ENCODE assay signal across 11 cellular contexts in the genomic region with DNA sequence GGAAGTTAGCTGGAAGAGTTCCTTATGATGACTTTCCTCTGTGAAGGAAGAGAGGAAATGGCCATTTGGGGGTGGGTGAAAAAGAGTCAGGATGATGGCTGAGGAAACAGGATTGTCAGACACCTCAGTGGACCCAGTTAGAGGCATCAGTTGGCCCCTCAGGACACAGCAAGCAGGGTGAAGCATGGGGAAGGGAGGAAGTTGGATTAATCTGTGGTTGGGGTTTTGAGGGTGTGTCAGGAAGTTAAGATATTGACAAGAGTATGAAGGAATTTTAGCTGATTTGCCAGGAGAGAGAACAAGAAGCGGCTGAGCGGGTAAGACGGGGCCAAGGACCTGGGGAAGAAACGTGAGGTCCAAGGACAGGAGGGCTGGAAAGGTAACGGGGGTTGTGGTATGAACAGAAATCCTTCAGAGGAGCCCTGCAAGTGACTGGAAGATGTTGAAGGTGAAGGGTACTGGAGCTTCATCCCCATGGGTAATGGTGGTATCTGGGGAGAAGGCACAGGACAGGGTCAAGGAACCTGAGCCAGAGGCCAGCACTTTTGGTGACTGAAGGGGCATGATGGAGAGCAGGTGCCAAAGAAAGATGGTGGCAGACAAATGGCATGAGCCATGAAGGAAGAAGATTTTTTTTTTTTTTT. TPM values are rescaled to one million over a fixed set of nuclear protein-coding genes. Genes with fewer than 3 reads are reported as not detected.
DNase-seq lines count a peak whose midpoint lies in the region; ATAC-seq and TF ChIP-seq lines count a peak whose summit lies in the region.
"Had no signal": no experiment of that assay in that cellular context is flagged by ENCODE, and none has a peak within 500 bp of the region (broad histone marks: within the 10 kb centered on the region; RNA-seq: fewer than 3 reads in every experiment).

No MANE protein-coding gene starts in this region.

- intact Hi-C loops in left colon (cut with DNase I, micrococcal nuclease) = no loop called here

- H4K20me1 ChIP-seq in DND-41 (ENCODE audit: insufficient read depth, low read length) = peaks cover 7% of the 10 kb centered on the region; the same call in 1 of the 2 replicates
- H4K20me1 ChIP-seq in MM.1S (ENCODE audit: insufficient read depth, low read length) = no peaks in the 10 kb centered on the region; the same call in 1 of the 2 replicates
- H4K20me1 ChIP-seq in osteoblast (ENCODE audit: insufficient read depth, low read length) = peaks cover 33% of the 10 kb centered on the region

- no peak for ATAC-seq in DND-41 (ENCODE audit: insufficient read depth, low read depth)
- ATAC-seq in GM21515 (IDR thresholded peaks at IDR 0.05; ENCODE audit: unreplicated experiment) = no peak
- no peak for ATAC-seq in left colon

- no peaks in the 10 kb centered on the region for H3K9me2 ChIP-seq in MM.1S (replicated peaks; ENCODE audit: insufficient read depth, low read length)

- H3K27ac ChIP-seq in DND-41 (ENCODE audit: low read length) (peak overlapping the region; percentile 50; the same call in 1 of the 2 replicates), MM.1S (ENCODE audit: low read length) (no peak overlapping the region), osteoblast (ENCODE audit: low read depth, low read length) (no peak overlapping the region)
- H3K27ac ChIP-seq: suprapubic skin had no signal

- H3K27me3 ChIP-seq in DND-41 (ENCODE audit: insufficient read depth, low read length, poor library complexity) (no peaks in the 10 kb centered on the region), MM.1S (replicated peaks; ENCODE audit: insufficient read depth, low read length) (no peaks in the 10 kb centered on the region), adipocyte (replicated peaks; ENCODE audit: control insufficient read depth, insufficient read depth, low read length) (no peaks in the 10 kb centered on the region), osteoblast (ENCODE audit: insufficient read depth, low read length) (no peaks in the 10 kb centered on the region)
- H3K27me3 ChIP-seq: suprapubic skin had no signal

- H3K79me2 ChIP-seq in DND-41 (ENCODE audit: insufficient read depth, low read length) = peaks cover 37% of the 10 kb centered on the region
- peaks cover 67% of the 10 kb centered on the region for H3K79me2 ChIP-seq in MM.1S (ENCODE audit: low read length)
- peaks cover 63% of the 10 kb centered on the region for H3K79me2 ChIP-seq in osteoblast (ENCODE audit: insufficient read depth, low read length)

- H3K4me2 ChIP-seq in DND-41 (ENCODE audit: insufficient read depth, low read length) (peak overlapping the region; percentile 86), MM.1S (ENCODE audit: low read depth, low read length) (peak overlapping the region; percentile 16; the same call in 1 of the 2 replicates), osteoblast (ENCODE audit: insufficient read depth, low read length) (peak overlapping the region; percentile 62)

- peaks cover 25% of the 10 kb centered on the region for H3F3A ChIP-seq in MM.1S (ENCODE audit: insufficient read depth, low read length)

- no peak for TF ChIP-seq CTCF in DND-41 (IDR thresholded peaks at IDR 0.05; ENCODE audit: borderline replicate concordance, extremely low read depth, low read length, poor library complexity, severe bottlenecking)
- no peak for TF ChIP-seq CTCF in MM.1S (IDR thresholded peaks at IDR 0.05; ENCODE audit: low read length)
- TF ChIP-seq CTCF in osteoblast (IDR thresholded peaks at IDR 0.05; ENCODE audit: extremely low read depth, low read depth, low read length) = no peak

- H3K4me3 ChIP-seq in DND-41 (ENCODE audit: low read depth in 1 of 2, low read length in 2 of 2) (peak overlapping the region in 1 of 2 experiments; percentile 2; a peak in 1 of 4 replicates), MM.1S (ENCODE audit: low read length) (no peak overlapping the region), adipocyte (ENCODE audit: low read length) (peak overlapping the region; percentile 93), osteoblast (ENCODE audit: insufficient read depth, low read length) (peak overlapping the region; percentile 32)
- H3K4me3 ChIP-seq: lung, suprapubic skin had no signal

- H3K36me3 ChIP-seq in DND-41 (ENCODE audit: insufficient read depth, low read length) (peaks cover 22% of the 10 kb centered on the region), MM.1S (replicated peaks; ENCODE audit: insufficient read depth, low read length) (peaks cover 7% of the 10 kb centered on the region; the same call in 1 of the 2 replicates), adipocyte (ENCODE audit: control insufficient read depth, insufficient read depth, low read length, severe bottlenecking) (peaks cover 14% of the 10 kb centered on the region), osteoblast (ENCODE audit: insufficient read depth, low read length) (peaks cover 22% of the 10 kb centered on the region)

- H3K9me3 ChIP-seq in DND-41 (ENCODE audit: insufficient read depth, low read length, severe bottlenecking) = no peaks in the 10 kb centered on the region
- no peaks in the 10 kb centered on the region for H3K9me3 ChIP-seq in MM.1S (replicated peaks; ENCODE audit: insufficient read depth, low read length)
- no peaks in the 10 kb centered on the region for H3K9me3 ChIP-seq in adipocyte (ENCODE audit: control insufficient read depth, low read length)
- H3K9me3 ChIP-seq in osteoblast (ENCODE audit: low read depth, low read length) = no peaks in the 10 kb centered on the region
- H3K9me3 ChIP-seq: suprapubic skin had no signal

- DNase-seq in DND-41 (peak; percentile 3), MM.1S (no peak), adipocyte (ENCODE audit: low read depth) (no peak), osteoblast (ENCODE audit: insufficient read length, low spot score, missing footprints) (no peak), left colon (no peak), hepatic stellate cell (ENCODE audit: low spot score) (no peak)
- DNase-seq: NCI-H2029; stimulated activated CD4-positive, alpha-beta T cell treated with anti-CD3 and anti-CD28 coated beads, Interleukin-15, amount 100 ng/mL, for 24 hours had no signal

- H3K4me1 ChIP-seq in DND-41 (ENCODE audit: insufficient read depth, low read length) = peaks cover 35% of the 10 kb centered on the region
- H3K4me1 ChIP-seq in MM.1S (ENCODE audit: low read length) = peaks cover 18% of the 10 kb centered on the region
- H3K4me1 ChIP-seq in adipocyte (ENCODE audit: control insufficient read depth, insufficient read depth, low read length) = peaks cover 44% of the 10 kb centered on the region
- H3K4me1 ChIP-seq in osteoblast (ENCODE audit: insufficient read depth, low read length) = peaks cover 39% of the 10 kb centered on the region

- H3K9ac ChIP-seq in DND-41 (ENCODE audit: low read depth, low read length) = no peak overlapping the region
- no peak overlapping the region for H3K9ac ChIP-seq in MM.1S (ENCODE audit: low read length)
- no peak overlapping the region for H3K9ac ChIP-seq in adipocyte (ENCODE audit: low read length)

- no peak overlapping the region for H2AFZ ChIP-seq in DND-41 (ENCODE audit: low read depth, low read length)
- H2AFZ ChIP-seq in MM.1S (ENCODE audit: low read length) = no peak overlapping the region
- no peak overlapping the region for H2AFZ ChIP-seq in osteoblast (ENCODE audit: low read length)

RNA-seq across cellular contexts. Expression of a gene that starts 2.7 kb away (rescaled TPM):
- 6.5 and 8.3 TPM in 2 replicates for total RNA-seq in osteoblast
- total RNA-seq in left colon = 10 to 100 TPM; 11.7 to 17.4 TPM

RNA-seq across cellular contexts. Expression of a gene that starts 5.5 kb away (rescaled TPM):
- total RNA-seq in osteoblast (45.4 and 52.5 TPM in 2 replicates), left colon (10 to 100 TPM; 14.1 to 15.6 TPM)

RNA-seq across cellular contexts. Expression of a gene that starts 44.0 kb away (rescaled TPM):
- total RNA-seq in osteoblast (0.59 and 1.1 TPM in 2 replicates), left colon (100 to 1,000 TPM in 1 of 2 donors, 10 to 100 TPM in 1; 51.4 to 111 TPM)

Comparison
In these comparisons a context has a peak if more than half of its experiments do, and no peak if none do; other contexts are left out.
1. H3K4me2 ChIP-seq: peak in every context shown above with its lines; median percentile 86 in DND-41; 62 in osteoblast; 16 in MM.1S.
2. RNA of a gene that starts 44.0 kb away (total RNA-seq): 51.4 to 111 TPM in left colon; 0.59 to 1.1 TPM in osteoblast; every median in the first group is over 10 times any median in the second.